Comparison of ENCODE assay signal across 1 cellular context in genomic region chr19:46614114-46614701, GRCh38.
A peak's percentile ranks its signal among the peaks of the same experiment; 100 is the strongest.
TF ChIP-seq lines count a peak whose summit lies in the region.

No MANE protein-coding gene starts in this region.

TF ChIP-seq in K562, 482 proteins besides CTCF, POLR2A, EP300 and RAD21 (continues in another document):
- TF ChIP-seq ZNF12 (CRISPR knock-in tag; IDR thresholded peaks at IDR 0.05), result no peak
- TF ChIP-seq SRSF9 (IDR thresholded peaks at IDR 0.05; ENCODE audit: borderline replicate concordance, low read depth, low read length), result no peak
- no peak for TF ChIP-seq MEF2D (tag; conservative IDR thresholded peaks at IDR 0.05; ENCODE audit: low read depth)
- 0 out of 2 replicates have a peak, but pooled peaks have one; percentile 38 for TF ChIP-seq STAT6 (CRISPR knock-in tag; IDR thresholded peaks at IDR 0.05)
- TF ChIP-seq NR0B1 (IDR thresholded peaks at IDR 0.05; ENCODE audit: partially characterized antibody), result no peak
- peak; percentile 94; the same call in 1 of the 2 replicates for TF ChIP-seq PHF21A (IDR thresholded peaks at IDR 0.05; ENCODE audit: borderline replicate concordance, low read depth)
- no peak for TF ChIP-seq FOXJ3 (CRISPR knock-in tag; IDR thresholded peaks at IDR 0.05)
- TF ChIP-seq ZBTB34 (CRISPR knock-in tag; IDR thresholded peaks at IDR 0.05), result no peak
- TF ChIP-seq ATF2 (CRISPR knock-in tag; IDR thresholded peaks at IDR 0.05), result no peak
- no peak for TF ChIP-seq ADNP (tag; IDR thresholded peaks at IDR 0.05)
- no peak for TF ChIP-seq CUX1 (CRISPR knock-in tag; IDR thresholded peaks at IDR 0.05)
- TF ChIP-seq STAT5A (IDR thresholded peaks at IDR 0.05; ENCODE audit: borderline replicate concordance, low read length), result no peak
- 0 out of 2 replicates have a peak, but pooled peaks have one; percentile 38 for TF ChIP-seq XRCC5 (IDR thresholded peaks at IDR 0.05; ENCODE audit: low read depth, low read length)
- TF ChIP-seq RBM17 (IDR thresholded peaks at IDR 0.05; ENCODE audit: borderline replicate concordance, low read depth, low read length), result no peak
- no peak for TF ChIP-seq CREB3 (tag; conservative IDR thresholded peaks at IDR 0.05; ENCODE audit: low read depth)
- no peak for TF ChIP-seq ZKSCAN8 (CRISPR knock-in tag; IDR thresholded peaks at IDR 0.05)
- no peak for TF ChIP-seq RAD51 (IDR thresholded peaks at IDR 0.05; ENCODE audit: borderline replicate concordance, low read depth)
- TF ChIP-seq DEAF1 (CRISPR knock-in tag; IDR thresholded peaks at IDR 0.05), result peak; percentile 72
- no peak for TF ChIP-seq ZBTB12 (CRISPR knock-in tag; IDR thresholded peaks at IDR 0.05)
- TF ChIP-seq RCOR1 (IDR thresholded peaks at IDR 0.05; ENCODE audit: borderline replicate concordance in 1 of 2, low read depth in 2 of 2, low read length in 2 of 2), result peak in 1 of 2 experiments; percentile 69; a peak in 1 of 4 replicates
- no peak for TF ChIP-seq ZNF431 (CRISPR knock-in tag; IDR thresholded peaks at IDR 0.05)
- no peak for TF ChIP-seq ZNF408 (CRISPR knock-in tag; IDR thresholded peaks at IDR 0.05; ENCODE audit: low read depth)
- no peak for TF ChIP-seq KAT8 (IDR thresholded peaks at IDR 0.05; ENCODE audit: low read depth)
- TF ChIP-seq ATF6 (CRISPR knock-in tag; IDR thresholded peaks at IDR 0.05), result no peak
- TF ChIP-seq HINFP (tag; conservative IDR thresholded peaks at IDR 0.05; ENCODE audit: low read depth), result no peak
- TF ChIP-seq GTF2A2 (tag; IDR thresholded peaks at IDR 0.05), result no peak
- peak; percentile 62; the same call in 1 of the 2 replicates for TF ChIP-seq ZNF263 (CRISPR knock-in tag; IDR thresholded peaks at IDR 0.05; ENCODE audit: borderline replicate concordance)
- no peak for TF ChIP-seq ZNF449 (CRISPR knock-in tag; IDR thresholded peaks at IDR 0.05)
- no peak for TF ChIP-seq WHSC1 (IDR thresholded peaks at IDR 0.05; ENCODE audit: low read length)
- no peak for TF ChIP-seq KDM1A (IDR thresholded peaks at IDR 0.05)
